16 cellular contexts compared by ENCODE assay signal in genomic region chr12:82407481-82407880, GRCh38. TPM values are rescaled to one million over a fixed set of nuclear protein-coding genes. Genes with fewer than 3 reads are reported as not detected.
DNase-seq lines count a peak whose midpoint lies in the region; ATAC-seq and TF ChIP-seq lines count a peak whose summit lies in the region.
"Had no signal": no experiment of that assay in that cellular context is flagged by ENCODE, and none has a peak within 500 bp of the region (broad histone marks: within the 10 kb centered on the region; RNA-seq: fewer than 3 reads in every experiment).

No MANE protein-coding gene starts in this region.

- no peak for TF ChIP-seq EP300 in upper lobe of left lung (IDR thresholded peaks at IDR 0.05)

- no peak overlapping the region for H3K27ac ChIP-seq in upper lobe of left lung
- H3K27ac ChIP-seq: A549, C4-2B had no signal

- peaks cover 0 to 3% (median 0%) of the 10 kb centered on the region in 4 donors for H3K36me3 ChIP-seq in upper lobe of left lung
- H3K36me3 ChIP-seq: BE2C had no signal

- H3K27me3 ChIP-seq in upper lobe of left lung: no peaks in the 10 kb centered on the region
- H3K27me3 ChIP-seq: BE2C had no signal

- H3K4me1 ChIP-seq in upper lobe of left lung: no peaks in the 10 kb centered on the region
- H3K4me1 ChIP-seq: A549, BE2C had no signal

- TF ChIP-seq CTCF in fibroblast of pulmonary artery (IDR thresholded peaks at IDR 0.05; ENCODE audit: low read length, missing control alignments) (no peak), upper lobe of left lung (IDR thresholded peaks at IDR 0.05) (no peak)

- H3K4me3 ChIP-seq in fibroblast of pulmonary artery (replicated peaks; ENCODE audit: low read depth, low read length) (no peak overlapping the region), upper lobe of left lung (no peak overlapping the region)
- H3K4me3 ChIP-seq: A549, GM23338 had no signal

- no peak for ATAC-seq in upper lobe of left lung (ENCODE audit: low FRiP score in 2 of 2)
- ATAC-seq in activated CD4-positive, CD25-positive, alpha-beta regulatory T cell treated with anti-CD3 and anti-CD28 coated beads, Interleukin-2, amount 50 U/mL, for 24 hours: no peak
- ATAC-seq: A549, GM23338 had no signal

- DNase-seq in NCI-H226 (peak; percentile 56), amniotic epithelial cell (ENCODE audit: low read depth) (peak; percentile 26), fibroblast of pulmonary artery (ENCODE audit: low read depth) (peak; percentile 33), pulmonary artery endothelial cell (ENCODE audit: low read depth, low spot score) (peak; percentile 86), upper lobe of left lung (no peak), activated gamma-delta T cell (lab: John Stamatoyannopoulos, UW) (no peak)
- DNase-seq: BE2C; CD4-positive, alpha-beta memory T cell; DMS153; DMS79 treated with DMSO at 0.1 percent for 48 hours; EL; H7 had no signal

- TF ChIP-seq POLR2A in upper lobe of left lung (IDR thresholded peaks at IDR 0.05): no peak

- 47 to 56% methylated on average over 5 of the region's 5 CpGs for WGBS in upper lobe of left lung, 2 donors

- H3K9me3 ChIP-seq in upper lobe of left lung: no peaks in the 10 kb centered on the region
- H3K9me3 ChIP-seq: A549, BE2C had no signal

RNA-seq across cellular contexts. Expression of gene METTL25, which starts 49.2 kb away (rescaled TPM):
- total RNA-seq in pulmonary artery endothelial cell: 10.4 and 10.7 TPM in 2 replicates
- total RNA-seq in upper lobe of left lung: 10 to 100 TPM; 12.6 to 18.5 (median 14.6) TPM

RNA-seq across cellular contexts. Expression of gene CCDC59, which starts 49.3 kb away (rescaled TPM):
- total RNA-seq in pulmonary artery endothelial cell: 42.3 and 64.1 TPM in 2 replicates
- total RNA-seq in upper lobe of left lung: 10 to 100 TPM; 23.3 to 76.4 (median 40.8) TPM

Comparison
In these comparisons a context has a peak if more than half of its experiments do, and no peak if none do; other contexts are left out.
1. DNase-seq: peak in NCI-H226 (single experiment), amniotic epithelial cell (single experiment), fibroblast of pulmonary artery (single experiment) and pulmonary artery endothelial cell (single experiment); none in upper lobe of left lung (0 of 2) and activated gamma-delta T cell (single experiment).